Comparison of ENCODE assay signal across 2 cellular contexts in the genomic region with DNA sequence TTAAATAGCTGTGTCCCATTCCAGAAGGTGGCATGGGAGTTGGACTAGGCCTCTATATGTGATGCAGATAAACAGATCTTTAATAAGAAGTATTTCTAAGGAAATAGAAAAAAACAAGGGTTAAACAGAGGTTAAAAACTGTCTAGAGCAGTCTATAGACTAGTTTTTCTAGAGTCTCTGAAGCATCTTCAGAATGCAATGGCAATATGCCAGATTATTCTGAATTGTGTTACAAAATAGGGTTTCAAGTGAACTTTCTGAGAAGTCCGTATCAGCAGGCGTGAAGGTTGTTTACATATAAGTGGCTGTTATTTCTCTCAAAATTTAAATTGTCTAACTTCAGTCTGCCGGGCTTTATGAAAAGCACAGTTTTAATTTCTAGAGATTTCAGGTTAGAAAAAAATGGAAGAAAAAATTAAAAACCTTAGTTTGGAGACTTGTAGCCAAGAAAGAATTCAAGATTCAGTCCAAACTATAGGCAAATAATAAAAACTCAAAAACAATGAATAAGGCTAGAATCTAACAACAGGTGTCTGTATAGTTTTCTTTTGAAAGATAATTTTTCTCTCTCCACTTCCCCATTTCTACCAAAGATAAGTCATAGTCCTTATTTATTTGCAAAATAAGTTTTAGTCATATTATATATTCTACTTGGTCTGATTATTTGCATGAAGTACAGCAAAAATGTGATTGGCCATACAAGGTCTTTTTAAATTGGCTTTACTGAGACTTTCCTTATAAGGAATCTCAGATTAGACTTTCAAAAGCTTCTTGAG.
A peak's percentile ranks its signal among the peaks of the same experiment; 100 is the strongest.
TF ChIP-seq lines count a peak whose summit lies in the region.

No MANE protein-coding gene starts in this region.

TF ChIP-seq in GM12891, 5 proteins besides CTCF, POLR2A, EP300 and RAD21:
- peak; percentile 29; the same call in 1 of the 2 replicates for TF ChIP-seq SPI1 (IDR thresholded peaks at IDR 0.05; ENCODE audit: low read depth, low read length)
- TF ChIP-seq POLR2AphosphoS5 (IDR thresholded peaks at IDR 0.05; ENCODE audit: low read depth, low read length) = no peak

TF ChIP-seq in GM12878, 131 proteins besides CTCF, POLR2A, EP300 and RAD21:
- TF ChIP-seq SPI1 (IDR thresholded peaks at IDR 0.05; ENCODE audit: borderline replicate concordance, insufficient read depth, low read depth, low read length) (peak; percentile 63), CBFB (IDR thresholded peaks at IDR 0.05; ENCODE audit: low read depth) (0 out of 2 replicates have a peak, but pooled peaks have one; percentile 27), ZBTB11 (CRISPR knock-in tag; IDR thresholded peaks at IDR 0.05) (no peak)
